Comparison of ENCODE assay signal across 14 cellular contexts in genomic region chr10:73131913-73132686, GRCh38.
"Had no signal": no experiment of that assay in that cellular context is flagged by ENCODE, and none has a peak within 500 bp of the region (broad histone marks: within the 10 kb centered on the region; RNA-seq: fewer than 3 reads in every experiment).

No MANE protein-coding gene starts in this region.

- H3K9me3 ChIP-seq: esophagus muscularis mucosa, psoas muscle, sigmoid colon, testis, upper lobe of right lung had no signal

- H3K27me3 ChIP-seq: dorsolateral prefrontal cortex, esophagus muscularis mucosa, sigmoid colon, testis, upper lobe of right lung had no signal

- H3K27me3 Mint-ChIP-seq: activated naive CD4-positive, alpha-beta T cell treated with anti-CD3 and anti-CD28 coated beads, Interleukin-2, amount 50 U/mL, for 24 hours; stimulated activated naive CD8-positive, alpha-beta T cell treated with anti-CD3 and anti-CD28 coated beads, Interleukin-15, amount 100 ng/mL, for 72 hours had no signal

- H3K27ac Mint-ChIP-seq: activated naive CD4-positive, alpha-beta T cell treated with anti-CD3 and anti-CD28 coated beads, Interleukin-2, amount 50 U/mL, for 24 hours; stimulated activated naive CD8-positive, alpha-beta T cell treated with anti-CD3 and anti-CD28 coated beads, Interleukin-15, amount 100 ng/mL, for 72 hours had no signal

- H3K9me3 Mint-ChIP-seq: activated naive CD4-positive, alpha-beta T cell treated with anti-CD3 and anti-CD28 coated beads, Interleukin-2, amount 50 U/mL, for 24 hours; stimulated activated naive CD8-positive, alpha-beta T cell treated with anti-CD3 and anti-CD28 coated beads, Interleukin-15, amount 100 ng/mL, for 72 hours had no signal

- H3K4me1 Mint-ChIP-seq: activated naive CD4-positive, alpha-beta T cell treated with anti-CD3 and anti-CD28 coated beads, Interleukin-2, amount 50 U/mL, for 24 hours; stimulated activated naive CD8-positive, alpha-beta T cell treated with anti-CD3 and anti-CD28 coated beads, Interleukin-15, amount 100 ng/mL, for 72 hours had no signal

- ATAC-seq: left colon; stimulated activated naive CD8-positive, alpha-beta T cell treated with anti-CD3 and anti-CD28 coated beads, Interleukin-15, amount 100 ng/mL, for 72 hours; upper lobe of right lung had no signal

- DNase-seq: activated CD4-positive, alpha-beta T cell treated with anti-CD3 and anti-CD28 coated beads for 48 hours; activated effector memory CD4-positive, alpha-beta T cell treated with Interleukin-2 at 50 U/mL for 16 hours; amygdala; dorsolateral prefrontal cortex; head of caudate nucleus; left colon; psoas muscle; sigmoid colon; stimulated activated naive CD8-positive, alpha-beta T cell treated with anti-CD3 and anti-CD28 coated beads, Interleukin-15, amount 100 ng/mL, for 72 hours; testis; upper lobe of right lung; WERI-Rb-1 had no signal

- H3K27ac ChIP-seq: esophagus muscularis mucosa, psoas muscle, sigmoid colon, testis, upper lobe of right lung, WERI-Rb-1 had no signal

- H3K4me3 ChIP-seq: dorsolateral prefrontal cortex, esophagus muscularis mucosa, psoas muscle, sigmoid colon, testis, upper lobe of right lung had no signal

- H3K4me1 ChIP-seq: esophagus muscularis mucosa, psoas muscle, sigmoid colon, testis, upper lobe of right lung had no signal

- H3K4me3 Mint-ChIP-seq: activated naive CD4-positive, alpha-beta T cell treated with anti-CD3 and anti-CD28 coated beads, Interleukin-2, amount 50 U/mL, for 24 hours; stimulated activated naive CD8-positive, alpha-beta T cell treated with anti-CD3 and anti-CD28 coated beads, Interleukin-15, amount 100 ng/mL, for 72 hours had no signal
